15 cellular contexts compared by ENCODE assay signal in genomic region chr17:67479119-67479517, GRCh38.
DNase-seq lines count a peak whose midpoint lies in the region; ATAC-seq and TF ChIP-seq lines count a peak whose summit lies in the region.
"Had no signal": no experiment of that assay in that cellular context is flagged by ENCODE, and none has a peak within 500 bp of the region (broad histone marks: within the 10 kb centered on the region; RNA-seq: fewer than 3 reads in every experiment).

No MANE protein-coding gene starts in this region.

- H2AFZ ChIP-seq in neural progenitor cell (replicated peaks): no peak overlapping the region

- H3K4me2 ChIP-seq in neural progenitor cell: peak overlapping the region; percentile 46
- H3K4me2 ChIP-seq: KMS-11 had no signal

- no peaks in the 10 kb centered on the region for H3K79me2 ChIP-seq in neural progenitor cell (ENCODE audit: low read depth)

- peak overlapping the region; percentile 14; the same call in 1 of the 2 replicates for H3K27ac ChIP-seq in WERI-Rb-1
- peak overlapping the region; percentile 60 for H3K27ac ChIP-seq in neural progenitor cell
- H3K27ac ChIP-seq: KMS-11, neutrophil, SK-N-MC had no signal

- H3K27me3 Mint-ChIP-seq in effector memory CD8-positive, alpha-beta T cell: no peaks in the 10 kb centered on the region
- peaks cover 2% of the 10 kb centered on the region for H3K27me3 Mint-ChIP-seq in neural progenitor cell (ENCODE audit: insufficient read depth, low read depth)

- no peaks in the 10 kb centered on the region for H3K27me3 ChIP-seq in WERI-Rb-1 (ENCODE audit: insufficient read depth, low read depth, severe bottlenecking)
- H3K27me3 ChIP-seq in neural progenitor cell: no peaks in the 10 kb centered on the region
- H3K27me3 ChIP-seq: neutrophil, spleen had no signal

- H3K27ac Mint-ChIP-seq in effector memory CD8-positive, alpha-beta T cell: peak overlapping the region; percentile 90 to 91
- H3K27ac Mint-ChIP-seq in neural progenitor cell: peak overlapping the region; percentile 61

- no peaks in the 10 kb centered on the region for H4K20me1 ChIP-seq in neural progenitor cell (ENCODE audit: low read depth)

- no peak overlapping the region for H3K9ac ChIP-seq in neural progenitor cell
- H3K9ac ChIP-seq: KMS-11 had no signal

- H3K4me3 Mint-ChIP-seq in effector memory CD8-positive, alpha-beta T cell: peak overlapping the region; percentile 66 to 69
- H3K4me3 Mint-ChIP-seq in neural progenitor cell: no peak overlapping the region

- peaks cover 11% of the 10 kb centered on the region for H3K36me3 Mint-ChIP-seq in effector memory CD8-positive, alpha-beta T cell (ENCODE audit: insufficient read depth)
- peaks cover under 1% of the 10 kb centered on the region for H3K36me3 Mint-ChIP-seq in neural progenitor cell

- TF ChIP-seq CTCF in WERI-Rb-1 (IDR thresholded peaks at IDR 0.05; ENCODE audit: low read depth, low read length) (no peak), neural progenitor cell (IDR thresholded peaks at IDR 0.05) (no peak)

- H3K36me3 ChIP-seq in WERI-Rb-1 (no peaks in the 10 kb centered on the region), neural progenitor cell (no peaks in the 10 kb centered on the region)
- H3K36me3 ChIP-seq: neutrophil, spleen had no signal

- ATAC-seq in effector memory CD8-positive, alpha-beta T cell (replicated peaks): no peak
- ATAC-seq in GM21390 (IDR thresholded peaks at IDR 0.05; ENCODE audit: unreplicated experiment) (no peak), HG02759 (IDR thresholded peaks at IDR 0.05; ENCODE audit: unreplicated experiment) (no peak)
- ATAC-seq: left cardiac atrium had no signal

- peaks cover 32% of the 10 kb centered on the region for H3F3A ChIP-seq in neural progenitor cell (ENCODE audit: low read depth)

- H3K9me3 ChIP-seq in WERI-Rb-1 (ENCODE audit: severe bottlenecking) (no peaks in the 10 kb centered on the region), neural progenitor cell (ENCODE audit: low read depth) (no peaks in the 10 kb centered on the region)
- H3K9me3 ChIP-seq: neutrophil, spleen had no signal

- H3K4me3 ChIP-seq in WERI-Rb-1 (ENCODE audit: low read depth, low read length): no peak overlapping the region
- H3K4me3 ChIP-seq in neural progenitor cell: no peak overlapping the region
- H3K4me3 ChIP-seq: SK-N-MC, spleen had no signal

- no peaks in the 10 kb centered on the region for H3K9me3 Mint-ChIP-seq in effector memory CD8-positive, alpha-beta T cell
- H3K9me3 Mint-ChIP-seq in neural progenitor cell: no peaks in the 10 kb centered on the region

- peak; percentile 40 for DNase-seq in NCI-H2227 (lab: John Stamatoyannopoulos, UW; ENCODE audit: unreplicated experiment)
- DNase-seq in NCI-H2227 treated with DMSO at 0.1 percent for 48 hours (lab: John Stamatoyannopoulos, UW): no peak
- no peak for DNase-seq in WERI-Rb-1
- no peak for DNase-seq in effector memory CD8-positive, alpha-beta T cell
- no peak for DNase-seq in neural progenitor cell (ENCODE audit: low spot score)
- no peak for DNase-seq in HPDE6-E6E7 (ENCODE audit: extremely low spot score)
- DNase-seq: glutamatergic neuron, left cardiac atrium, NCI-H1694 treated with DMSO at 0.1 percent for 48 hours, spleen had no signal

- H3K4me1 Mint-ChIP-seq in effector memory CD8-positive, alpha-beta T cell (ENCODE audit: low read depth in 2 of 2): peaks cover 58 to 66% of the 10 kb centered on the region in 2 donors
- peaks cover 42% of the 10 kb centered on the region for H3K4me1 Mint-ChIP-seq in neural progenitor cell

- H3K4me1 ChIP-seq in neural progenitor cell: peaks cover 34% of the 10 kb centered on the region
